29 cellular contexts compared by ENCODE assay signal in genomic region chr16:59201821-59202220, GRCh38.
"Had no signal": no experiment of that assay in that cellular context is flagged by ENCODE, and none has a peak within 500 bp of the region (broad histone marks: within the 10 kb centered on the region; RNA-seq: fewer than 3 reads in every experiment).

No MANE protein-coding gene starts in this region.

- H3K27me3 Mint-ChIP-seq: stimulated activated memory B cell treated with anti-CD40 and anti-IgM and Interleukin-4, amounts not matched to agents 10 μg/mL and 1 μg/mL and 100 μg/mL, for 72 hours; stimulated activated naive B cell treated with anti-CD40 and anti-IgM and Interleukin-4, amounts not matched to agents 10 μg/mL and 1 μg/mL and 100 μg/mL, for 72 hours; stimulated activated naive CD8-positive, alpha-beta T cell treated with anti-CD3 and anti-CD28 coated beads, Interleukin-15, amount 100 ng/mL, for 72 hours; stimulated activated naive CD8-positive, alpha-beta T cell treated with anti-CD3 and anti-CD28 coated beads, Interleukin-15, Interleukin-2, amounts not matched to agents 100 ng/mL and 50 ng/mL, for 24 hours; type B pancreatic cell had no signal

- FAIRE-seq: urothelium cell line had no signal

- H3K4me1 Mint-ChIP-seq: stimulated activated effector memory CD8-positive, alpha-beta T cell treated with anti-CD3 and anti-CD28 coated beads, Interleukin-12 subunit alpha, Interleukin-12 subunit beta, amount 100 ng/mL, for 72 hours; stimulated activated memory B cell treated with anti-CD40 and anti-IgM and Interleukin-4, amounts not matched to agents 10 μg/mL and 1 μg/mL and 100 μg/mL, for 72 hours; stimulated activated naive B cell treated with anti-CD40 and anti-IgM and Interleukin-4, amounts not matched to agents 10 μg/mL and 1 μg/mL and 100 μg/mL, for 72 hours; stimulated activated naive CD8-positive, alpha-beta T cell treated with anti-CD3 and anti-CD28 coated beads, Interleukin-15, amount 100 ng/mL, for 72 hours had no signal

- DNase-seq: stimulated activated CD4-positive, alpha-beta T cell treated with anti-CD3 and anti-CD28 coated beads, Interleukin-2, amount 100 ng/mL, for 48 hours; stimulated activated CD4-positive, alpha-beta T cell treated with anti-CD3 and anti-CD28 coated beads, Interleukin-4, amount 100 ng/mL, for 1 hour; stimulated activated CD4-positive, alpha-beta T cell treated with anti-CD3 and anti-CD28 coated beads, Interleukin-4, amount 100 ng/mL, for 24 hours; stimulated activated CD4-positive, alpha-beta T cell treated with anti-CD3 and anti-CD28 coated beads, Interleukin-4, amount 100 ng/mL, for 4 hours; stimulated activated CD8-positive, alpha-beta memory T cell treated with anti-CD3 and anti-CD28 coated beads, Interleukin-4, amount 100 ng/mL, for 48 hours; stimulated activated naive B cell treated with anti-CD40 and anti-IgM and Interleukin-4, amounts not matched to agents 10 μg/mL and 1 μg/mL and 100 μg/mL, for 72 hours; stimulated activated naive CD4-positive, alpha-beta T cell; stimulated activated naive CD4-positive, alpha-beta T cell treated with Interleukin-2 at 50 U/mL for 16 hours; stimulated activated naive CD8-positive, alpha-beta T cell treated with anti-CD3 and anti-CD28 coated beads, Interleukin-15, amount 100 ng/mL, for 72 hours; stimulated activated naive CD8-positive, alpha-beta T cell treated with anti-CD3 and anti-CD28 coated beads, Interleukin-15, Interleukin-2, amounts not matched to agents 100 U/mL and 50 U/mL, for 24 hours; stomach; substantia nigra; testis; thyroid gland; tibial artery; transverse colon; trophoblast cell; upper lobe of left lung; upper lobe of right lung; uterus had no signal

- H3K27me3 ChIP-seq: stomach, suprapubic skin, testis, thyroid gland, tibial artery, transverse colon, upper lobe of left lung, upper lobe of right lung, uterus, vagina had no signal

- ATAC-seq: stimulated activated effector memory CD8-positive, alpha-beta T cell treated with anti-CD3 and anti-CD28 coated beads, Interleukin-12 subunit alpha, Interleukin-12 subunit beta, amount 100 ng/mL, for 72 hours; stimulated activated memory B cell treated with anti-CD40 and anti-IgM and Interleukin-4, amounts not matched to agents 10 μg/mL and 1 μg/mL and 100 μg/mL, for 72 hours; stimulated activated naive B cell treated with anti-CD40 and anti-IgM and Interleukin-4, amounts not matched to agents 10 μg/mL and 1 μg/mL and 100 μg/mL, for 72 hours; stimulated activated naive CD8-positive, alpha-beta T cell treated with anti-CD3 and anti-CD28 coated beads, Interleukin-15, amount 100 ng/mL, for 72 hours; stimulated activated naive CD8-positive, alpha-beta T cell treated with anti-CD3 and anti-CD28 coated beads, Interleukin-15, Interleukin-2, amounts not matched to agents 100 U/mL and 50 U/mL, for 24 hours; upper lobe of right lung had no signal

- H3K4me1 ChIP-seq: stomach, suprapubic skin, testis, thyroid gland, tibial artery, tibial nerve, transverse colon, upper lobe of left lung, upper lobe of right lung, uterus, vagina had no signal

- H3K27ac ChIP-seq: stomach, suprapubic skin, testis, thoracic aorta, thyroid gland, tibial artery, tibial nerve, transverse colon, upper lobe of left lung, upper lobe of right lung, uterus, vagina had no signal

- H3K4me3 Mint-ChIP-seq: stimulated activated effector memory CD8-positive, alpha-beta T cell treated with anti-CD3 and anti-CD28 coated beads, Interleukin-12 subunit alpha, Interleukin-12 subunit beta, amount 100 ng/mL, for 72 hours; stimulated activated memory B cell treated with anti-CD40 and anti-IgM and Interleukin-4, amounts not matched to agents 10 μg/mL and 1 μg/mL and 100 μg/mL, for 72 hours; stimulated activated naive B cell treated with anti-CD40 and anti-IgM and Interleukin-4, amounts not matched to agents 10 μg/mL and 1 μg/mL and 100 μg/mL, for 72 hours; stimulated activated naive CD8-positive, alpha-beta T cell treated with anti-CD3 and anti-CD28 coated beads, Interleukin-15, amount 100 ng/mL, for 72 hours; stimulated activated naive CD8-positive, alpha-beta T cell treated with anti-CD3 and anti-CD28 coated beads, Interleukin-15, Interleukin-2, amounts not matched to agents 100 ng/mL and 50 ng/mL, for 24 hours; type B pancreatic cell had no signal

- H3K9me3 Mint-ChIP-seq: stimulated activated memory B cell treated with anti-CD40 and anti-IgM and Interleukin-4, amounts not matched to agents 10 μg/mL and 1 μg/mL and 100 μg/mL, for 72 hours; stimulated activated naive B cell treated with anti-CD40 and anti-IgM and Interleukin-4, amounts not matched to agents 10 μg/mL and 1 μg/mL and 100 μg/mL, for 72 hours; stimulated activated naive CD8-positive, alpha-beta T cell treated with anti-CD3 and anti-CD28 coated beads, Interleukin-15, amount 100 ng/mL, for 72 hours; stimulated activated naive CD8-positive, alpha-beta T cell treated with anti-CD3 and anti-CD28 coated beads, Interleukin-15, Interleukin-2, amounts not matched to agents 100 ng/mL and 50 ng/mL, for 24 hours; type B pancreatic cell had no signal

- H3K9me3 ChIP-seq: stomach, suprapubic skin, testis, thoracic aorta, thyroid gland, tibial artery, tibial nerve, transverse colon, upper lobe of left lung, upper lobe of right lung, uterus, vagina had no signal

- H3K27ac Mint-ChIP-seq: stimulated activated effector memory CD8-positive, alpha-beta T cell treated with anti-CD3 and anti-CD28 coated beads, Interleukin-12 subunit alpha, Interleukin-12 subunit beta, amount 100 ng/mL, for 72 hours; stimulated activated memory B cell treated with anti-CD40 and anti-IgM and Interleukin-4, amounts not matched to agents 10 μg/mL and 1 μg/mL and 100 μg/mL, for 72 hours; stimulated activated naive B cell treated with anti-CD40 and anti-IgM and Interleukin-4, amounts not matched to agents 10 μg/mL and 1 μg/mL and 100 μg/mL, for 72 hours; stimulated activated naive CD8-positive, alpha-beta T cell treated with anti-CD3 and anti-CD28 coated beads, Interleukin-15, amount 100 ng/mL, for 72 hours; stimulated activated naive CD8-positive, alpha-beta T cell treated with anti-CD3 and anti-CD28 coated beads, Interleukin-15, Interleukin-2, amounts not matched to agents 100 ng/mL and 50 ng/mL, for 24 hours; type B pancreatic cell had no signal

- H3K36me3 Mint-ChIP-seq: stimulated activated effector memory CD8-positive, alpha-beta T cell treated with anti-CD3 and anti-CD28 coated beads, Interleukin-12 subunit alpha, Interleukin-12 subunit beta, amount 100 ng/mL, for 72 hours; stimulated activated memory B cell treated with anti-CD40 and anti-IgM and Interleukin-4, amounts not matched to agents 10 μg/mL and 1 μg/mL and 100 μg/mL, for 72 hours; stimulated activated naive B cell treated with anti-CD40 and anti-IgM and Interleukin-4, amounts not matched to agents 10 μg/mL and 1 μg/mL and 100 μg/mL, for 72 hours; type B pancreatic cell had no signal

- H3K36me3 ChIP-seq: stomach, suprapubic skin, thoracic aorta, thyroid gland, tibial artery, tibial nerve, transverse colon, upper lobe of left lung, upper lobe of right lung, uterus, vagina had no signal

- H3K4me3 ChIP-seq: stomach, suprapubic skin, testis, thoracic aorta, thyroid gland, tibial artery, tibial nerve, transverse colon, upper lobe of left lung, upper lobe of right lung, uterus, vagina had no signal
